18 cellular contexts compared by ENCODE assay signal in genomic region chr22:27475548-27475897, GRCh38.
A peak's percentile ranks its signal among the peaks of the same experiment; 100 is the strongest.
DNase-seq lines count a peak whose midpoint lies in the region; ATAC-seq and TF ChIP-seq lines count a peak whose summit lies in the region.
"Had no signal": no experiment of that assay in that cellular context is flagged by ENCODE, and none has a peak within 500 bp of the region (broad histone marks: within the 10 kb centered on the region; RNA-seq: fewer than 3 reads in every experiment).

No MANE protein-coding gene starts in this region.

- H3K4me3 Mint-ChIP-seq in MCF 10A (ENCODE audit: unreplicated experiment) (peak overlapping the region; percentile 57), mesothelial cell of epicardium (no peak overlapping the region)
- no peak overlapping the region for H3K4me3 Mint-ChIP-seq in activated CD4-positive, alpha-beta T cell treated with anti-CD3 and anti-CD28 coated beads for 36 hours
- H3K4me3 Mint-ChIP-seq: CD8-positive, alpha-beta T cell; naive B cell; stimulated activated naive CD8-positive, alpha-beta T cell treated with anti-CD3 and anti-CD28 coated beads, Interleukin-15, Interleukin-2, amounts not matched to agents 100 ng/mL and 50 ng/mL, for 24 hours had no signal

- H3K4me1 ChIP-seq in IMR-90 (ENCODE audit: control insufficient read depth, insufficient read depth, low read length): peaks cover 25% of the 10 kb centered on the region

- dilution Hi-C loops in IMR-90 (cut with HindIII; ENCODE audit: low sequenced_read_pairs, unreplicated experiment): no loop called here

- H4K5ac ChIP-seq in IMR-90 (ENCODE audit: low read depth, low read length): peak overlapping the region; percentile 21

- no peak overlapping the region for H3K4me3 ChIP-seq in IMR-90 (ENCODE audit: insufficient read depth, low read depth, low read length)
- H3K4me3 ChIP-seq: gastroesophageal sphincter, SK-N-MC, uterus had no signal

- peak overlapping the region; percentile 96 for H2AK5ac ChIP-seq in IMR-90 (ENCODE audit: low read depth, low read length)

- peak overlapping the region; percentile 92 for H3K4ac ChIP-seq in IMR-90 (ENCODE audit: low read depth, low read length)

- peak overlapping the region; percentile 20 to 80 for H4K8ac ChIP-seq in IMR-90 (ENCODE audit: low read depth in 2 of 2, low read length in 2 of 2)

- H3K27me3 Mint-ChIP-seq in MCF 10A (ENCODE audit: insufficient read depth, unreplicated experiment) (no peaks in the 10 kb centered on the region), mesothelial cell of epicardium (ENCODE audit: low read depth) (peaks cover 1% of the 10 kb centered on the region)
- H3K27me3 Mint-ChIP-seq in activated CD4-positive, alpha-beta T cell treated with anti-CD3 and anti-CD28 coated beads for 36 hours: no peaks in the 10 kb centered on the region
- H3K27me3 Mint-ChIP-seq: naive B cell; stimulated activated naive CD8-positive, alpha-beta T cell treated with anti-CD3 and anti-CD28 coated beads, Interleukin-15, Interleukin-2, amounts not matched to agents 100 ng/mL and 50 ng/mL, for 24 hours had no signal

- peak overlapping the region; percentile 72 for H2BK5ac ChIP-seq in IMR-90 (ENCODE audit: low read depth, low read length, poor library complexity, severe bottlenecking)

- H4K91ac ChIP-seq in IMR-90 (ENCODE audit: insufficient read depth, low read depth, low read length): peak overlapping the region; percentile 93

- 0 out of 2 replicates have a peak overlapping the region, but pooled peaks have one; percentile 19 for H3K23ac ChIP-seq in IMR-90 (ENCODE audit: low read depth, low read length)

- no peaks in the 10 kb centered on the region for H4K20me1 ChIP-seq in IMR-90 (ENCODE audit: insufficient read depth, low read length)

- H3K36me3 Mint-ChIP-seq in MCF 10A (ENCODE audit: insufficient read depth, unreplicated experiment) (peaks cover 4% of the 10 kb centered on the region), mesothelial cell of epicardium (no peaks in the 10 kb centered on the region)
- H3K36me3 Mint-ChIP-seq in activated CD4-positive, alpha-beta T cell treated with anti-CD3 and anti-CD28 coated beads for 36 hours (ENCODE audit: low read depth): no peaks in the 10 kb centered on the region
- H3K36me3 Mint-ChIP-seq: CD8-positive, alpha-beta T cell; naive B cell had no signal

- peak overlapping the region; percentile 72 for H2AFZ ChIP-seq in IMR-90 (replicated peaks; ENCODE audit: low read length, poor library complexity)

- no peak overlapping the region for H3K56ac ChIP-seq in IMR-90 (ENCODE audit: extremely low read depth, insufficient read depth, low read length)

- CTCF ChIA-PET in IMR-90 (lab: Yijun Ruan, JAX): no interaction called here
- CTCF ChIA-PET in MCF 10A (lab: Yijun Ruan, JAX): interaction anchor here (1.4 to 4.0 kb wide), 3 partner anchors 18 to 308 kb away, joined by 3 to 16 read pairs (median 8); no protein-coding TSS in a partner anchor
- CTCF ChIA-PET in activated CD4-positive, alpha-beta T cell treated with anti-CD3 and anti-CD28 coated beads for 36 hours (lab: Charles Lee): no interaction called here

- no peak for TF ChIP-seq POLR2A in IMR-90 (IDR thresholded peaks at IDR 0.05; ENCODE audit: low read depth, low read length)

- peaks cover 26% of the 10 kb centered on the region for H3K9me1 ChIP-seq in IMR-90 (ENCODE audit: insufficient read depth, low read length)

- H3K4me1 Mint-ChIP-seq in MCF 10A (ENCODE audit: insufficient read depth, unreplicated experiment) (peaks cover 47% of the 10 kb centered on the region), mesothelial cell of epicardium (peaks cover 35% of the 10 kb centered on the region)
- no peaks in the 10 kb centered on the region for H3K4me1 Mint-ChIP-seq in activated CD4-positive, alpha-beta T cell treated with anti-CD3 and anti-CD28 coated beads for 36 hours
- H3K4me1 Mint-ChIP-seq: naive B cell had no signal

- H2BK15ac ChIP-seq in IMR-90 (ENCODE audit: low read depth, low read length): peak overlapping the region; percentile 13

- H3K27ac Mint-ChIP-seq in MCF 10A (ENCODE audit: low read depth, unreplicated experiment) (peak overlapping the region; percentile 94), mesothelial cell of epicardium (peak overlapping the region; percentile 99)
- H3K27ac Mint-ChIP-seq in activated CD4-positive, alpha-beta T cell treated with anti-CD3 and anti-CD28 coated beads for 36 hours: no peak overlapping the region
- H3K27ac Mint-ChIP-seq: CD8-positive, alpha-beta T cell; naive B cell; stimulated activated naive CD8-positive, alpha-beta T cell treated with anti-CD3 and anti-CD28 coated beads, Interleukin-15, Interleukin-2, amounts not matched to agents 100 ng/mL and 50 ng/mL, for 24 hours had no signal

- no peaks in the 10 kb centered on the region for H3K79me1 ChIP-seq in IMR-90 (ENCODE audit: low read depth in 1 of 2, low read length in 2 of 2)

- in situ Hi-C loops in ACHN (cut with HindIII; ENCODE audit: low pct_ligation_motif_present, low pct_unique_long_range_greater_than_20kb, low sequenced_read_pairs) (no loop called here), IMR-90 (cut with MboI; ENCODE audit: low sequenced_read_pairs) (no loop called here)

- BruUV-seq in IMR-90 (replicated peaks; lab: Mats Ljungman, UMichigan) (no TSS peak), MCF 10A (replicated peaks; lab: Mats Ljungman, UMichigan) (no TSS peak)

- peak overlapping the region; percentile 94 for H3K14ac ChIP-seq in IMR-90 (replicated peaks; ENCODE audit: low read depth, low read length)

- peak; percentile 41 for DNase-seq in ACHN
- no peak for DNase-seq in IMR-90
- no peak for DNase-seq in MCF 10A (ENCODE audit: unreplicated experiment)
- no peak for DNase-seq in mesothelial cell of epicardium (ENCODE audit: low spot score in 2 of 2, unreplicated experiment in 2 of 2)
- DNase-seq in NCI-H2171 (lab: John Stamatoyannopoulos, UW): no peak
- no peak for DNase-seq in activated CD4-positive, alpha-beta T cell treated with anti-CD3 and anti-CD28 coated beads for 36 hours
- DNase-seq: activated CD4-positive, alpha-beta T cell treated with anti-CD3 and anti-CD28 coated beads for 4 hours; activated effector memory CD4-positive, alpha-beta T cell treated with anti-CD3 and anti-CD28 coated beads, Interleukin-2, amount 50 U/mL, for 16 hours; CD8-positive, alpha-beta T cell; naive B cell; NCI-H2029 treated with DMSO at 0.1 percent for 48 hours; NCI-H524 treated with DMSO at 0.1 percent for 48 hours had no signal

- ATAC-seq in IMR-90 (ENCODE audit: low read depth) (no peak; the same call in 1 of the 2 replicates), GM18861 (IDR thresholded peaks at IDR 0.05; ENCODE audit: unreplicated experiment) (no peak), GM18909 (IDR thresholded peaks at IDR 0.05; ENCODE audit: poor library complexity, unreplicated experiment) (no peak)
- ATAC-seq in activated CD4-positive, alpha-beta T cell treated with anti-CD3 and anti-CD28 coated beads for 36 hours: no peak
- ATAC-seq: CD8-positive, alpha-beta T cell had no signal

- TF ChIP-seq CTCF in IMR-90 (conservative IDR thresholded peaks at IDR 0.05; ENCODE audit: low read depth, low read length) (no peak), MCF 10A (IDR thresholded peaks at IDR 0.05; ENCODE audit: unreplicated experiment) (no peak), mesothelial cell of epicardium (IDR thresholded peaks at IDR 0.05; ENCODE audit: unreplicated experiment) (no peak)

- H3K27ac ChIP-seq in IMR-90 (ENCODE audit: insufficient read depth, low read length): no peak overlapping the region; the same call in 1 of the 2 replicates
- H3K27ac ChIP-seq: gastroesophageal sphincter, SK-N-MC, uterus had no signal

- H3K9me3 ChIP-seq in IMR-90 (ENCODE audit: control insufficient read depth, insufficient read depth, low read length): no peaks in the 10 kb centered on the region
- H3K9me3 ChIP-seq: gastroesophageal sphincter, uterus had no signal

- no peak overlapping the region for H3K9ac ChIP-seq in IMR-90 (ENCODE audit: low read depth, low read length)

- peak overlapping the region; percentile 96 for H2BK120ac ChIP-seq in IMR-90 (ENCODE audit: low read depth, low read length)

- POLR2A ChIA-PET in IMR-90 (lab: Charles Lee; ENCODE audit: unreplicated experiment) (no interaction called here), MCF 10A (lab: Yijun Ruan, JAX) (interaction anchor here (0.6 to 6.0 kb wide), 18 partner anchors 12 to 1696 kb away, joined by 3 to 63 read pairs (median 4); partner anchors contain the start of gene PITPNB)
- POLR2A ChIA-PET in activated CD4-positive, alpha-beta T cell treated with anti-CD3 and anti-CD28 coated beads for 36 hours (lab: Charles Lee): no interaction called here

- H2BK20ac ChIP-seq in IMR-90 (ENCODE audit: low read depth, low read length): peak overlapping the region; percentile 94

- peak overlapping the region; percentile 93 for H2AK9ac ChIP-seq in IMR-90 (replicated peaks; ENCODE audit: low read depth, low read length, poor library complexity)

- intact Hi-C loops in IMR-90 (cut with micrococcal nuclease): no loop called here
- intact Hi-C loops in MCF 10A (cut with micrococcal nuclease): loop anchor here (5.0 kb wide), 1 partner anchor 53 kb away; no protein-coding TSS in a partner anchor
- intact Hi-C loops in activated CD4-positive, alpha-beta T cell treated with anti-CD3 and anti-CD28 coated beads for 36 hours (cut with DNase I, micrococcal nuclease): no loop called here

- no CpG with 5 or more reads among the region's 3 CpGs for WGBS in IMR-90 (ENCODE audit: extremely low coverage in 2 of 2, insufficient read length in 1 of 2), 2 experiments

- H3K4me2 ChIP-seq in IMR-90 (ENCODE audit: low read depth, low read length): peak overlapping the region; percentile 63; the same call in 1 of the 2 replicates

- H3K27me3 ChIP-seq in IMR-90 (ENCODE audit: control insufficient read depth, insufficient read depth, low read length): no peaks in the 10 kb centered on the region; the same call in 1 of the 2 replicates
- H3K27me3 ChIP-seq: gastroesophageal sphincter, uterus had no signal

- H3K9me3 Mint-ChIP-seq in MCF 10A (ENCODE audit: unreplicated experiment) (peaks cover 5% of the 10 kb centered on the region), mesothelial cell of epicardium (no peaks in the 10 kb centered on the region)
- H3K9me3 Mint-ChIP-seq in activated CD4-positive, alpha-beta T cell treated with anti-CD3 and anti-CD28 coated beads for 36 hours (ENCODE audit: low read depth): no peaks in the 10 kb centered on the region
- H3K9me3 Mint-ChIP-seq: CD8-positive, alpha-beta T cell; stimulated activated naive CD8-positive, alpha-beta T cell treated with anti-CD3 and anti-CD28 coated beads, Interleukin-15, Interleukin-2, amounts not matched to agents 100 ng/mL and 50 ng/mL, for 24 hours had no signal

- no peak for TF ChIP-seq RAD21 in IMR-90 (IDR thresholded peaks at IDR 0.05; ENCODE audit: low read length)

- H3K18ac ChIP-seq in IMR-90 (ENCODE audit: low read depth, low read length): peak overlapping the region; percentile 65

- no peaks in the 10 kb centered on the region for H3K36me3 ChIP-seq in IMR-90 (ENCODE audit: control insufficient read depth, insufficient read depth, low read length)
- H3K36me3 ChIP-seq: gastroesophageal sphincter, uterus had no signal

TF ChIP-seq in IMR-90, 13 proteins besides CTCF, POLR2A, EP300 and RAD21 (continues in another document):
- TF ChIP-seq RCOR1 (IDR thresholded peaks at IDR 0.05; ENCODE audit: insufficient replicate concordance, low read length) (no peak), MAFK (IDR thresholded peaks at IDR 0.05; ENCODE audit: low read depth, low read length) (no peak), FOS (IDR thresholded peaks at IDR 0.05; ENCODE audit: low read depth, low read length) (no peak), CEBPB (IDR thresholded peaks at IDR 0.05; ENCODE audit: low read depth, low read length) (no peak)
